26 cellular contexts compared by ENCODE assay signal in the genomic region with DNA sequence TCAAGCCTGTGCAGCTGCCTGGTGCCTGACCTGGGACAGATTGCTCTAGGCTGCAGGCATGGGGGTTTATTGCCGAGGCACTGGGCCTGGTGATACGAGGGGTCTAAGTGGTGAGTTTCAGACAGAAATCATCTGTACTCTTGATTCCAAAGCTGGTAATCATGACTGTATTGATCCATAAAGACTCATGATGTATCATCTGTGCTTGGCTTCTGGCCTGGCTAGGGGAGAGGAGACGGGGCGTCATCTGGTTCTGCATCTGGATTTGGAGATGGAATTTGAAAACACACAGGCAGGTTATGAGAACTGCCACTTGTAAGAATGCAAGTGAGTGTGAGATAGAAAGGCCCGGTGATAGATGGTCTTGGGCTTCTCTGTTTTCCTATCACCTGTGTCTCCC.
A peak's percentile ranks its signal among the peaks of the same experiment; 100 is the strongest.
DNase-seq lines count a peak whose midpoint lies in the region; ATAC-seq, FAIRE-seq and TF ChIP-seq lines count a peak whose summit lies in the region.
"Had no signal": no experiment of that assay in that cellular context is flagged by ENCODE, and none has a peak within 500 bp of the region (broad histone marks: within the 10 kb centered on the region; RNA-seq: fewer than 3 reads in every experiment).

No MANE protein-coding gene starts in this region.

- no peak overlapping the region for H2BK120ac ChIP-seq in trophoblast cell (ENCODE audit: insufficient read depth, low read length, poor library complexity)

- peak overlapping the region; percentile 76 for H2AK5ac ChIP-seq in trophoblast cell (ENCODE audit: low read length)

- in situ Hi-C loops in HepG2 (cut with HindIII; ENCODE audit: extremely low pct_ligation_motif_present, low pct_unique_long_range_greater_than_20kb), result no loop called here

- H4K8ac ChIP-seq in trophoblast cell (ENCODE audit: low read depth, low read length), result no peak overlapping the region

- H3K79me1 ChIP-seq in trophoblast cell (ENCODE audit: low read length), result peaks cover 22% of the 10 kb centered on the region

- H3K27ac ChIP-seq in HepG2 (ENCODE audit: extremely low read length, insufficient read depth, low read length) (peak overlapping the region; percentile 10), right lobe of liver (no peak overlapping the region), trophoblast cell (ENCODE audit: low read depth, low read length) (no peak overlapping the region)
- H3K27ac ChIP-seq: 22Rv1, BLaER1 had no signal

- H3K23ac ChIP-seq in trophoblast cell (ENCODE audit: low read length), result peak overlapping the region; percentile 66

- H3K9ac ChIP-seq in HepG2 (ENCODE audit: insufficient read depth, low read depth, low read length) (no peak overlapping the region), trophoblast cell (ENCODE audit: low read length) (no peak overlapping the region)
- H3K9ac ChIP-seq: BLaER1 had no signal

- H3K36me3 ChIP-seq in HepG2 (replicated peaks in 1 of 2; ENCODE audit: control insufficient read depth in 1 of 2, insufficient read depth in 2 of 2, low read length in 2 of 2), result no peaks in the 10 kb centered on the region
- H3K36me3 ChIP-seq in right lobe of liver, result no peaks in the 10 kb centered on the region
- H3K36me3 ChIP-seq in trophoblast cell (ENCODE audit: control insufficient read depth in 1 of 2, insufficient read depth in 2 of 2, low read length in 2 of 2), result no peaks in the 10 kb centered on the region
- H3K36me3 ChIP-seq: BLaER1, HAP-1 had no signal

- H3K27me3 ChIP-seq in HepG2 (ENCODE audit: control insufficient read depth in 1 of 2, insufficient read depth in 2 of 2, low read length in 2 of 2) (no peaks in the 10 kb centered on the region), right lobe of liver (no peaks in the 10 kb centered on the region), trophoblast cell (ENCODE audit: insufficient read depth, low read length) (no peaks in the 10 kb centered on the region)
- H3K27me3 ChIP-seq: BLaER1 had no signal

- TF ChIP-seq CTCF in HepG2 (CRISPR knock-in tag; IDR thresholded peaks at IDR 0.05), result no peak
- no peak for TF ChIP-seq CTCF in right lobe of liver (IDR thresholded peaks at IDR 0.05)
- TF ChIP-seq CTCF in foreskin fibroblast (IDR thresholded peaks at IDR 0.05; ENCODE audit: low read depth, low read length), result no peak

- TF ChIP-seq POLR2A in HepG2 (IDR thresholded peaks at IDR 0.05; ENCODE audit: insufficient read depth in 1 of 2, low read depth in 2 of 2, low read length in 2 of 2), result no peak
- no peak for TF ChIP-seq POLR2A in right lobe of liver (IDR thresholded peaks at IDR 0.05)

- H3K18ac ChIP-seq in trophoblast cell (ENCODE audit: low read length), result no peak overlapping the region

- H3K4me2 ChIP-seq in HepG2 (ENCODE audit: low read depth, low read length), result no peak overlapping the region
- no peak overlapping the region for H3K4me2 ChIP-seq in trophoblast cell (ENCODE audit: low read length)
- H3K4me2 ChIP-seq: BLaER1, GM23338 had no signal

- peaks cover 93% of the 10 kb centered on the region for H3K4me1 ChIP-seq in HepG2 (ENCODE audit: insufficient read depth, low read length)
- peaks cover 0 to 11% (median 7%) of the 10 kb centered on the region in 4 donors for H3K4me1 ChIP-seq in right lobe of liver
- peaks cover 14 to 35% of the 10 kb centered on the region in 2 experiments for H3K4me1 ChIP-seq in trophoblast cell (ENCODE audit: control insufficient read depth in 1 of 2, insufficient read depth in 2 of 2, low read length in 2 of 2)

- no peak overlapping the region for H4K12ac ChIP-seq in trophoblast cell (ENCODE audit: low read depth, low read length)

- peak overlapping the region; percentile 77 for H2BK12ac ChIP-seq in trophoblast cell (ENCODE audit: low read length)

- no peak for TF ChIP-seq RAD21 in HepG2 (CRISPR knock-in tag; IDR thresholded peaks at IDR 0.05)

- intact Hi-C loops in HepG2 (cut with micrococcal nuclease; ENCODE audit: unreplicated experiment), result no loop called here
- intact Hi-C loops in right lobe of liver (cut with DNase I), result no loop called here

- no peak for ATAC-seq in HepG2
- no peak for ATAC-seq in right lobe of liver
- no peak for ATAC-seq in GM18511 (IDR thresholded peaks at IDR 0.05; ENCODE audit: unreplicated experiment)
- ATAC-seq: GM23338, K562, Panc1 had no signal

- peak overlapping the region; percentile 28 for H4K91ac ChIP-seq in trophoblast cell (ENCODE audit: low read depth, low read length)

- H2BK5ac ChIP-seq in trophoblast cell (ENCODE audit: low read depth, low read length, poor library complexity), result no peak overlapping the region

- no peaks in the 10 kb centered on the region for H4K20me1 ChIP-seq in HepG2 (ENCODE audit: insufficient read depth, low read length)
- H4K20me1 ChIP-seq: BLaER1 had no signal

- CTCF ChIA-PET in HepG2 (lab: Yijun Ruan, JAX; ENCODE audit: low intra/inter-chr PET ratio, low total read pairs), result no interaction called here

- BruUV-seq in HepG2 (replicated peaks; lab: Mats Ljungman, UMichigan), result no TSS peak

- WGBS in HepG2 (ENCODE audit: low lambda C conversion rate), result 97% methylated on average over 5 of the region's 5 CpGs
- WGBS in right lobe of liver (ENCODE audit: insufficient coverage, low coverage, low lambda C conversion rate, missing lambda C conversion rate), result 90% methylated on average over 3 of the region's 5 CpGs
- WGBS in trophoblast cell (ENCODE audit: extremely low coverage, insufficient coverage, insufficient read length), result no CpG with 5 or more reads among the region's 5 CpGs

- no peak overlapping the region for H3K4me3 ChIP-seq in HepG2 (replicated peaks in 1 of 3; ENCODE audit: insufficient read depth in 1 of 3, low read depth in 2 of 3, low read length in 3 of 3)
- no peak overlapping the region for H3K4me3 ChIP-seq in right lobe of liver
- no peak overlapping the region for H3K4me3 ChIP-seq in foreskin fibroblast (ENCODE audit: low read depth in 1 of 2, low read length in 2 of 2)
- no peak overlapping the region for H3K4me3 ChIP-seq in trophoblast cell (ENCODE audit: low read depth, low read length)
- H3K4me3 ChIP-seq: BLaER1, GM23338, HAP-1, K562 had no signal

- FAIRE-seq in HepG2 (lab: Jason Lieb, UNC), result no peak
- FAIRE-seq: G401.6, GM12892, K562 had no signal

- H3K79me2 ChIP-seq in HepG2 (ENCODE audit: insufficient read depth, low read length) (no peaks in the 10 kb centered on the region), trophoblast cell (ENCODE audit: control insufficient read depth, insufficient read depth, low read length, poor library complexity) (no peaks in the 10 kb centered on the region)

- TF ChIP-seq EP300 in HepG2 (IDR thresholded peaks at IDR 0.05; ENCODE audit: low read depth in 2 of 2, low read length in 2 of 2) (no peak), HepG2 (CRISPR knock-in tag; IDR thresholded peaks at IDR 0.05; ENCODE audit: borderline replicate concordance) (no peak)

- no peak for DNase-seq in HepG2 (ENCODE audit: low spot score)
- no peak for DNase-seq in right lobe of liver
- peak; percentile 30 to 63 for DNase-seq in foreskin fibroblast
- DNase-seq in trophoblast cell, result no peak
- no peak for DNase-seq in midbrain (lab: John Stamatoyannopoulos, UW)
- DNase-seq in foreskin melanocyte, result no peak
- no peak for DNase-seq in NCI-H2029 (lab: John Stamatoyannopoulos, UW)
- DNase-seq: ACHN; CD4-positive, alpha-beta memory T cell; MM.1S; NCI-H1105; NCI-H146; NCI-H2081; NCI-H2171; NCI-H345; NCI-H524; NCI-H774 had no signal

- H3K14ac ChIP-seq in trophoblast cell (ENCODE audit: low read length), result peak overlapping the region; percentile 26

- H3K9me3 ChIP-seq in HepG2 (ENCODE audit: low read length) (no peaks in the 10 kb centered on the region), right lobe of liver (no peaks in the 10 kb centered on the region), trophoblast cell (ENCODE audit: insufficient read depth, low read depth, low read length) (no peaks in the 10 kb centered on the region)
- H3K9me3 ChIP-seq: BLaER1, HAP-1 had no signal

- H2AFZ ChIP-seq in HepG2 (ENCODE audit: low read length) (no peak overlapping the region), trophoblast cell (ENCODE audit: insufficient read depth, low read length, poor library complexity) (no peak overlapping the region)
- H2AFZ ChIP-seq: GM23338 had no signal

- POLR2A ChIA-PET in HepG2 (lab: Yijun Ruan, JAX), result interaction anchor here (1.5 kb wide), 1 partner anchor 111 kb away, joined by 4 read pairs; no protein-coding TSS in a partner anchor

- no peak overlapping the region for H3K4ac ChIP-seq in trophoblast cell (ENCODE audit: low read depth, low read length)

TF ChIP-seq in HepG2, 621 proteins besides CTCF, POLR2A, EP300 and RAD21 (continues in another document):
- TF ChIP-seq, protein P1, sequence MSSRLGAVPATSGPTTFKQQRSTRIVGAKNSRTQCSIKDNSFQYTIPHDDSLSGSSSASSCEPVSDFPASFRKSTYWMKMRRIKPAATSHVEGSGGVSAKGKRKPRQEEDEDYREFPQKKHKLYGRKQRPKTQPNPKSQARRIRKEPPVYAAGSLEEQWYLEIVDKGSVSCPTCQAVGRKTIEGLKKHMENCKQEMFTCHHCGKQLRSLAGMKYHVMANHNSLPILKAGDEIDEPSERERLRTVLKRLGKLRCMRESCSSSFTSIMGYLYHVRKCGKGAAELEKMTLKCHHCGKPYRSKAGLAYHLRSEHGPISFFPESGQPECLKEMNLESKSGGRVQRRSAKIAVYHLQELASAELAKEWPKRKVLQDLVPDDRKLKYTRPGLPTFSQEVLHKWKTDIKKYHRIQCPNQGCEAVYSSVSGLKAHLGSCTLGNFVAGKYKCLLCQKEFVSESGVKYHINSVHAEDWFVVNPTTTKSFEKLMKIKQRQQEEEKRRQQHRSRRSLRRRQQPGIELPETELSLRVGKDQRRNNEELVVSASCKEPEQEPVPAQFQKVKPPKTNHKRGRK (CRISPR knock-in tag; IDR thresholded peaks at IDR 0.05), result no peak
- no peak for TF ChIP-seq SRSF1 (optimal IDR thresholded peaks at IDR 0.05; ENCODE audit: low read depth, low read length)
- TF ChIP-seq, protein P2, sequence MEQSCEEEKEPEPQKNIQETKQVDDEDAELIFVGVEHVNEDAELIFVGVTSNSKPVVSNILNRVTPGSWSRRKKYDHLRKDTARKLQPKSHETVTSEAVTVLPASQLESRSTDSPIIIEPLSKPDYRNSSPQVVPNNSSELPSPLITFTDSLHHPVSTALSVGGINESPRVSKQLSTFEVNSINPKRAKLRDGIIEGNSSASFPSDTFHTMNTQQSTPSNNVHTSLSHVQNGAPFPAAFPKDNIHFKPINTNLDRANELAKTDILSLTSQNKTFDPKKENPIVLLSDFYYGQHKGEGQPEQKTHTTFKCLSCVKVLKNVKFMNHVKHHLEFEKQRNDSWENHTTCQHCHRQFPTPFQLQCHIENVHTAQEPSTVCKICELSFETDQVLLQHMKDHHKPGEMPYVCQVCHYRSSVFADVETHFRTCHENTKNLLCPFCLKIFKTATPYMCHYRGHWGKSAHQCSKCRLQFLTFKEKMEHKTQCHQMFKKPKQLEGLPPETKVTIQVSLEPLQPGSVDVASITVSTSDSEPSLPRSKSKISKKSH (CRISPR knock-in tag; IDR thresholded peaks at IDR 0.05; ENCODE audit: borderline replicate concordance), result no peak

Comparison
In these comparisons a context has a peak if more than half of its experiments do, and no peak if none do; other contexts are left out.
1. DNase-seq: peak in foreskin fibroblast (2 of 2); none in HepG2 (single experiment), right lobe of liver (0 of 3), trophoblast cell (0 of 2), midbrain (single experiment), foreskin melanocyte (single experiment) and NCI-H2029 (single experiment).